Comparison of ENCODE assay signal across 27 cellular contexts in the genomic region with DNA sequence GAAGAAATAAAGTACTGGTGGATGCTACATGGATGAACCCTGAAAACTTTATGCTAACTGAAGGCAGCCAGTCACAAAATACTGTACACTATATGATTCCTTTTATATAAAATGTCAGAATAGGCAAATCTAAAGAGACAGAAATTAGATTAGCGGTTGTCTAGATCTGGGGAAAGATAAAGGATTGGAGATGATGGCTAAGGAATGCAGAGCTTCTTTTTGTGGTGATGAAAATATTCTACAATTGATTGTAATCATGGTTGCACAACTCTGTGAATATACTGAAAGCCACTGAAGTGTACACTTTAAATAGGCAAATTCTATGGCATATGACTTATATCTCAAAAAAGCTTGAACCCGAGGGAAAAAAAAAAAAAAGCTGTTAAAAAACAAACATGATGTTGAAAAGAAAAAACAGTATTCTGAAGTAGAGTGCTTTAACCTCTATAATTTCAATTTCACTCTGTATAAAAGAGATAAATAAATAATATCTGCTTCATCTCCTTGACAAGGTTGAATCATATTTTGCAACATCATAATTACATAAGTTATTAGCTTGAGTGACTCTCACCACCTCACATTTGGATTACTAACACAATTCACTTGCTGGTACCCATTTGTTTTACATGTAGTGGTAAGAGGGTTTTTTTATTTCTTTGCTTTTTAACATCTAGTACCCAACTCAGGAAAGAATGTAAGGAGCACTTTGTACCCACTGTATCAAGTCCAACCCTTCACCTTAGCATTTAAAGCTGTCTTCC. TPM values are rescaled to one million over a fixed set of nuclear protein-coding genes. Genes with fewer than 3 reads are reported as not detected.
DNase-seq lines count a peak whose midpoint lies in the region; ATAC-seq, FAIRE-seq and TF ChIP-seq lines count a peak whose summit lies in the region.
"Had no signal": no experiment of that assay in that cellular context is flagged by ENCODE, and none has a peak within 500 bp of the region (broad histone marks: within the 10 kb centered on the region; RNA-seq: fewer than 3 reads in every experiment).

No MANE protein-coding gene starts in this region.

- intact Hi-C loops in IMR-90 (cut with micrococcal nuclease) = loop anchor here (5.0 kb wide), 1 partner anchor 35 kb away; no protein-coding TSS in a partner anchor

- CTCF ChIA-PET in IMR-90 (lab: Yijun Ruan, JAX) = interaction anchor here (0.6 to 1.0 kb wide), 2 partner anchors 28 to 43 kb away, joined by 3 to 4 read pairs; no protein-coding TSS in a partner anchor
- CTCF ChIA-PET in CD8-positive, alpha-beta memory T cell (lab: Charles Lee) = no interaction called here

- H2BK20ac ChIP-seq in IMR-90 (ENCODE audit: low read depth, low read length) = no peak overlapping the region

- H3K18ac ChIP-seq in IMR-90 (ENCODE audit: low read depth, low read length) = no peak overlapping the region

- H3K9ac ChIP-seq in IMR-90 (ENCODE audit: low read depth, low read length) = no peak overlapping the region
- H3K9ac ChIP-seq: BLaER1 treated with 17β-estradiol and CSF1 and Interleukin-3, amounts not matched to agents 10 nM and 100 nM had no signal

- TF ChIP-seq POLR2A in IMR-90 (IDR thresholded peaks at IDR 0.05; ENCODE audit: low read depth, low read length) = no peak

- H3K27ac Mint-ChIP-seq in CD8-positive, alpha-beta memory T cell = no peak overlapping the region
- H3K27ac Mint-ChIP-seq: CD4-positive, alpha-beta T cell had no signal

- FAIRE-seq in bronchial epithelial cell (lab: Jason Lieb, UNC) = no peak
- FAIRE-seq: A204.1, GM12891, H54, HTR-8/SVneo had no signal

- no peak overlapping the region for H3K14ac ChIP-seq in IMR-90 (replicated peaks; ENCODE audit: low read depth, low read length)

- no peak overlapping the region for H2AK9ac ChIP-seq in IMR-90 (replicated peaks; ENCODE audit: low read depth, low read length, poor library complexity)

- H3K9me3 ChIP-seq in IMR-90 (ENCODE audit: control insufficient read depth, insufficient read depth, low read length) = no peaks in the 10 kb centered on the region
- H3K9me3 ChIP-seq in CD8-positive, alpha-beta memory T cell (ENCODE audit: low read length) = no peaks in the 10 kb centered on the region
- H3K9me3 ChIP-seq: SJSA1 had no signal

- POLR2A ChIA-PET in IMR-90 (lab: Charles Lee; ENCODE audit: unreplicated experiment) = no interaction called here
- POLR2A ChIA-PET in CD8-positive, alpha-beta memory T cell (lab: Charles Lee) = no interaction called here

- H3K4me2 ChIP-seq in IMR-90 (ENCODE audit: low read depth, low read length) = no peak overlapping the region

- H3K9me3 Mint-ChIP-seq in CD8-positive, alpha-beta memory T cell = peaks cover 4 to 11% (median 7%) of the 10 kb centered on the region in 5 donors
- H3K9me3 Mint-ChIP-seq: CD4-positive, alpha-beta T cell had no signal

- H3K4me1 ChIP-seq in IMR-90 (ENCODE audit: control insufficient read depth, insufficient read depth, low read length) = peaks cover under 1% of the 10 kb centered on the region; the same call in 1 of the 2 replicates
- no peaks in the 10 kb centered on the region for H3K4me1 ChIP-seq in CD8-positive, alpha-beta memory T cell (ENCODE audit: insufficient read depth, low read length)

- H3K27me3 ChIP-seq in IMR-90 (ENCODE audit: control insufficient read depth, insufficient read depth, low read length) (no peaks in the 10 kb centered on the region), bronchial epithelial cell (ENCODE audit: control insufficient read depth, insufficient read depth, low read length) (no peaks in the 10 kb centered on the region)
- H3K27me3 ChIP-seq in CD8-positive, alpha-beta memory T cell (ENCODE audit: insufficient read depth, low read length, poor library complexity, severe bottlenecking) = peaks cover 3% of the 10 kb centered on the region
- H3K27me3 ChIP-seq: SJSA1 had no signal

- H4K91ac ChIP-seq in IMR-90 (ENCODE audit: insufficient read depth, low read depth, low read length) = no peak overlapping the region

- H3K56ac ChIP-seq in IMR-90 (ENCODE audit: extremely low read depth, insufficient read depth, low read length) = no peak overlapping the region

- no peak overlapping the region for H3K27ac ChIP-seq in IMR-90 (ENCODE audit: insufficient read depth, low read length)
- no peak overlapping the region for H3K27ac ChIP-seq in CD8-positive, alpha-beta memory T cell (ENCODE audit: low read depth, low read length)
- H3K27ac ChIP-seq: BLaER1 treated with 17β-estradiol and CSF1 and Interleukin-3, amounts not matched to agents 10 nM and 100 nM; SJSA1 had no signal

- H3K36me3 Mint-ChIP-seq in CD8-positive, alpha-beta memory T cell = no peaks in the 10 kb centered on the region

- no peak overlapping the region for H2BK120ac ChIP-seq in IMR-90 (ENCODE audit: low read depth, low read length)

- DNase-seq in EL (peak; percentile 58), IMR-90 (no peak), bronchial epithelial cell (ENCODE audit: low read depth) (peak; percentile 70), iris pigment epithelial cell (ENCODE audit: low read depth) (peak; percentile 63), cortex of kidney (lab: John Stamatoyannopoulos, UW) (no peak), T-helper 1 cell (no peak)
- no peak for DNase-seq in activated CD8-positive, alpha-beta memory T cell treated with anti-CD3 and anti-CD28 coated beads, Interleukin-2, amount 50 U/mL, for 48 hours
- no peak for DNase-seq in CD8-positive, alpha-beta memory T cell
- DNase-seq: AML-193; CD4-positive, alpha-beta T cell; COR-L47; DMS53; GDM1; KG1; MM.1S; NCI-H1694 treated with DMSO at 0.1 percent for 48 hours; NCI-H2081; NCI-H2227 treated with DMSO at 0.1 percent for 48 hours; NCI-H526 treated with DMSO at 0.1 percent for 48 hours; Right ventricle myocardium superior; RPMI8226 had no signal

- H3K4me1 Mint-ChIP-seq in CD8-positive, alpha-beta memory T cell = peaks cover 5 to 8% (median 5%) of the 10 kb centered on the region in 3 donors

- H3K79me1 ChIP-seq in IMR-90 (ENCODE audit: low read depth in 1 of 2, low read length in 2 of 2) = peaks cover 7 to 15% of the 10 kb centered on the region in 2 experiments; a peak in 3 of 4 replicates

- H3K4me3 Mint-ChIP-seq in CD8-positive, alpha-beta memory T cell = no peak overlapping the region
- H3K4me3 Mint-ChIP-seq: CD4-positive, alpha-beta T cell had no signal

- H4K5ac ChIP-seq in IMR-90 (ENCODE audit: low read depth, low read length) = no peak overlapping the region

- peaks cover 6% of the 10 kb centered on the region; the same call in 1 of the 2 replicates for H3K9me1 ChIP-seq in IMR-90 (ENCODE audit: insufficient read depth, low read length)

- BruUV-seq in IMR-90 (replicated peaks; lab: Mats Ljungman, UMichigan) = no TSS peak

- H3K4ac ChIP-seq in IMR-90 (ENCODE audit: low read depth, low read length) = no peak overlapping the region

- peaks cover 13 to 23% of the 10 kb centered on the region in 2 donors for H3K27me3 Mint-ChIP-seq in CD8-positive, alpha-beta memory T cell

- no peak overlapping the region for H3K23ac ChIP-seq in IMR-90 (ENCODE audit: low read depth, low read length)

- H4K20me1 ChIP-seq in IMR-90 (ENCODE audit: insufficient read depth, low read length) = peaks cover 10% of the 10 kb centered on the region; the same call in 1 of the 2 replicates

- no CpG with 5 or more reads among the region's 2 CpGs for WGBS in IMR-90 (ENCODE audit: extremely low coverage in 2 of 2, insufficient read length in 1 of 2), 2 experiments

- H4K8ac ChIP-seq in IMR-90 (ENCODE audit: low read depth in 2 of 2, low read length in 2 of 2) = no peak overlapping the region

- ATAC-seq in IMR-90 (ENCODE audit: low read depth) = no peak

- in situ Hi-C loops in IMR-90 (cut with MboI; ENCODE audit: low sequenced_read_pairs) = no loop called here

- TF ChIP-seq CTCF in IMR-90 (conservative IDR thresholded peaks at IDR 0.05; ENCODE audit: low read depth, low read length) (no peak), bronchial epithelial cell (IDR thresholded peaks at IDR 0.05; ENCODE audit: insufficient read depth, low read length, severe bottlenecking) (no peak)

- no peak overlapping the region for H2BK15ac ChIP-seq in IMR-90 (ENCODE audit: low read depth, low read length)

- H3K36me3 ChIP-seq in IMR-90 (ENCODE audit: control insufficient read depth, insufficient read depth, low read length) = no peaks in the 10 kb centered on the region
- H3K36me3 ChIP-seq in bronchial epithelial cell (ENCODE audit: control insufficient read depth, insufficient read depth, low read length) = no peaks in the 10 kb centered on the region
- H3K36me3 ChIP-seq in CD8-positive, alpha-beta memory T cell (ENCODE audit: insufficient read depth, low read length) = no peaks in the 10 kb centered on the region
- H3K36me3 ChIP-seq: BLaER1 treated with 17β-estradiol and CSF1 and Interleukin-3, amounts not matched to agents 10 nM and 100 nM had no signal

- no peak overlapping the region; the same call in 1 of the 2 replicates for H2AK5ac ChIP-seq in IMR-90 (ENCODE audit: low read depth, low read length)

- no peak overlapping the region for H2BK5ac ChIP-seq in IMR-90 (ENCODE audit: low read depth, low read length, poor library complexity, severe bottlenecking)

- no peak overlapping the region for H2AFZ ChIP-seq in IMR-90 (replicated peaks; ENCODE audit: low read length, poor library complexity)

- no peak for TF ChIP-seq RAD21 in IMR-90 (IDR thresholded peaks at IDR 0.05; ENCODE audit: low read length)

- H3K4me3 ChIP-seq in IMR-90 (ENCODE audit: insufficient read depth, low read depth, low read length) = no peak overlapping the region
- no peak overlapping the region for H3K4me3 ChIP-seq in bronchial epithelial cell (ENCODE audit: low read depth, low read length)
- H3K4me3 ChIP-seq in CD8-positive, alpha-beta memory T cell (ENCODE audit: low read length) = no peak overlapping the region
- H3K4me3 ChIP-seq: BLaER1 treated with 17β-estradiol and CSF1 and Interleukin-3, amounts not matched to agents 10 nM and 100 nM; SJSA1 had no signal

- dilution Hi-C loops in IMR-90 (cut with HindIII; ENCODE audit: low sequenced_read_pairs, unreplicated experiment) = no loop called here

TF ChIP-seq in IMR-90, 13 proteins besides CTCF, POLR2A, EP300 and RAD21:
- TF ChIP-seq MAZ (IDR thresholded peaks at IDR 0.05; ENCODE audit: borderline replicate concordance, low read depth, low read length) = no peak
- peak; percentile 52 for TF ChIP-seq CEBPB (IDR thresholded peaks at IDR 0.05; ENCODE audit: low read depth, low read length)

RNA-seq across cellular contexts. Expression of a gene that starts 2.8 kb away (rescaled TPM):
- total RNA-seq in IMR-90 (2012; rRNA removed) = 26.5 and 44.2 TPM in 2 replicates
- 17.2 and 21.1 TPM in 2 replicates for polyA plus RNA-seq in IMR-90 (2012; rRNA removed)
- 5.6 and 5.7 TPM in 2 replicates for polyA plus RNA-seq in IMR-90 (2012; cell fraction: cytosol; rRNA removed)
- 2.7 and 9.7 TPM in 2 replicates for polyA plus RNA-seq in IMR-90 (2012; cell fraction: nucleus; rRNA removed; ENCODE audit: low replicate concordance)
- total RNA-seq in bronchial epithelial cell = 56.1 and 89.5 TPM in 2 replicates
- total RNA-seq in CD8-positive, alpha-beta memory T cell = under 1 TPM; 0.39 to 0.42 TPM
- polyA plus RNA-seq in CD8-positive, alpha-beta memory T cell = 3.8 TPM

Comparison
In these comparisons a context has a peak if more than half of its experiments do, and no peak if none do; other contexts are left out.
1. DNase-seq: peak in EL (single experiment), bronchial epithelial cell (single experiment) and iris pigment epithelial cell (single experiment); none in IMR-90 (single experiment), cortex of kidney (single experiment), T-helper 1 cell (0 of 5), activated CD8-positive, alpha-beta memory T cell treated with anti-CD3 and anti-CD28 coated beads, Interleukin-2, amount 50 U/mL, for 48 hours (single experiment) and CD8-positive, alpha-beta memory T cell (0 of 5).
2. RNA of a gene that starts 2.8 kb away (total RNA-seq): 56.1 to 89.5 TPM in bronchial epithelial cell and 26.5 to 44.2 TPM in IMR-90; 0.39 to 0.42 TPM in CD8-positive, alpha-beta memory T cell; every median in the first group is over 10 times any median in the second.